Comparison of ENCODE assay signal across 34 cellular contexts in the genomic region with DNA sequence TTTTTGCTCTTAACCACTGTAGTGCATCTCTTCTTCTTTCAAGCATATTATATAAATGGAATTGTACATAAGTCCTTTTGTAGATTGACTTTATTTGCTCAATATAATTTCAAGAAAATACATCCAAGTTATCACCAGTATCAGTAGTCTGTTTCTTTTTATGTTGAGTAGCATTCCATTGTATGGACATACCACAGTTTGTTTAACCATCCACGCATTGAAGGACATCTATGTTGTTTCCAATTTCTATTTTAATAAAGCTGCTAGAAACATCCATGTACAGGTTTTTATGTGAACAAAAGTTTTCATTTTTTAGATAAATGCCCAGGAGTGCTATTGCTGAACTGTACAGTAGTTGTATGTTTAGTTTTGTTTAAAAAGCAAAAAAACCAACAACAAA.
"Had no signal": no experiment of that assay in that cellular context is flagged by ENCODE, and none has a peak within 500 bp of the region (broad histone marks: within the 10 kb centered on the region; RNA-seq: fewer than 3 reads in every experiment).

No MANE protein-coding gene starts in this region.

- H3K27me3 ChIP-seq: MG63 had no signal

- H3K9me3 ChIP-seq: MG63 had no signal

- H3K9ac ChIP-seq: KMS-11 had no signal

- H3K36me3 ChIP-seq: MG63 had no signal

- H3K27ac ChIP-seq: KMS-11 had no signal

- H3K4me2 ChIP-seq: KMS-11 had no signal

- DNase-seq: Karpas-422, Kasumi-1, MG63, MM.1S, MV-4-11, NCI-H1048, NCI-H1092, NCI-H1092 treated with DMSO at 0.1 percent for 48 hours, NCI-H1105, NCI-H1105 treated with DMSO at 0.1 percent for 48 hours, NCI-H1417, NCI-H1417 treated with DMSO at 0.1 percent for 48 hours, NCI-H1436, NCI-H1436 treated with DMSO at 0.1 percent for 48 hours, NCI-H146, NCI-H1694, NCI-H1694 treated with DMSO at 0.1 percent for 48 hours, NCI-H187, NCI-H187 treated with DMSO at 0.1 percent for 48 hours, NCI-H1930, NCI-H2029, NCI-H2029 treated with DMSO at 0.1 percent for 48 hours, NCI-H2081, NCI-H2081 treated with DMSO at 0.1 percent for 48 hours, NCI-H2107, NCI-H2171, NCI-H2171 treated with DMSO at 0.1 percent for 48 hours, NCI-H2227 treated with DMSO at 0.1 percent for 48 hours, NCI-H226, NCI-H345, NCI-H446, NCI-H446 treated with DMSO at 0.1 percent for 48 hours, NCI-H510A had no signal

- H3K4me3 ChIP-seq: MG63 had no signal
